1 cellular context compared by ENCODE assay signal in genomic region chr5:132001647-132002561, GRCh38.
TF ChIP-seq lines count a peak whose summit lies in the region.

No MANE protein-coding gene starts in this region.

TF ChIP-seq in HepG2, 621 proteins besides CTCF, POLR2A, EP300 and RAD21 (continues in another document):
- TF ChIP-seq ZNF207 (IDR thresholded peaks at IDR 0.05; ENCODE audit: borderline replicate concordance): no peak
- no peak for TF ChIP-seq ZNF777 (CRISPR knock-in tag; IDR thresholded peaks at IDR 0.05)
- TF ChIP-seq MZF1 (CRISPR knock-in tag; IDR thresholded peaks at IDR 0.05; ENCODE audit: borderline replicate concordance): no peak
- TF ChIP-seq ZNF512B (CRISPR knock-in tag; IDR thresholded peaks at IDR 0.05; ENCODE audit: borderline replicate concordance): peak; percentile 58; the same call in 1 of the 2 replicates
- TF ChIP-seq PRMT3 (CRISPR knock-in tag; IDR thresholded peaks at IDR 0.05; ENCODE audit: borderline replicate concordance, low read depth): no peak
- TF ChIP-seq PRDM10 (CRISPR knock-in tag; IDR thresholded peaks at IDR 0.05; ENCODE audit: low read depth): peak; percentile 45; the same call in 1 of the 2 replicates
- no peak for TF ChIP-seq PBX3 (CRISPR knock-in tag; IDR thresholded peaks at IDR 0.05; ENCODE audit: borderline replicate concordance)
- peak; percentile 94 for TF ChIP-seq SOX13 (IDR thresholded peaks at IDR 0.05)
- TF ChIP-seq SOX13 (CRISPR knock-in tag; conservative IDR thresholded peaks at IDR 0.05 in 1 of 2, IDR thresholded peaks at IDR 0.05 in 1 of 2): peak in 1 of 2 experiments; percentile 98; a peak in 2 of 4 replicates
- TF ChIP-seq BCL3 (CRISPR knock-in tag; IDR thresholded peaks at IDR 0.05): peak; percentile 78
- no peak for TF ChIP-seq TCF7L2 (IDR thresholded peaks at IDR 0.05; ENCODE audit: low read depth, low read length)
- TF ChIP-seq ZBTB46 (CRISPR knock-in tag; IDR thresholded peaks at IDR 0.05; ENCODE audit: borderline replicate concordance): peak; percentile 17; the same call in 1 of the 2 replicates
- no peak for TF ChIP-seq ZNF17 (CRISPR knock-in tag; IDR thresholded peaks at IDR 0.05)
- peak; percentile 58 for TF ChIP-seq ZFP91 (CRISPR knock-in tag; IDR thresholded peaks at IDR 0.05; ENCODE audit: borderline replicate concordance)
- no peak for TF ChIP-seq ZNF737 (CRISPR knock-in tag; IDR thresholded peaks at IDR 0.05; ENCODE audit: borderline replicate concordance)
- no peak for TF ChIP-seq RNF219 (CRISPR knock-in tag; IDR thresholded peaks at IDR 0.05)
- 0 out of 2 replicates have a peak, but pooled peaks have one; percentile 69 for TF ChIP-seq FOXO4 (CRISPR knock-in tag; conservative IDR thresholded peaks at IDR 0.05)
- TF ChIP-seq NFAT5 (CRISPR knock-in tag; IDR thresholded peaks at IDR 0.05): 0 out of 2 replicates have a peak, but pooled peaks have one; percentile 52
- no peak for TF ChIP-seq ZNF460 (CRISPR knock-in tag; IDR thresholded peaks at IDR 0.05; ENCODE audit: borderline replicate concordance)
- no peak for TF ChIP-seq ZNF329 (CRISPR knock-in tag; IDR thresholded peaks at IDR 0.05; ENCODE audit: low read depth)
- peak; percentile 74; the same call in 1 of the 2 replicates for TF ChIP-seq ZNF792 (CRISPR knock-in tag; IDR thresholded peaks at IDR 0.05)
- peak; percentile 98 for TF ChIP-seq ZNF296 (CRISPR knock-in tag; conservative IDR thresholded peaks at IDR 0.05)
- TF ChIP-seq USF2 (IDR thresholded peaks at IDR 0.05; ENCODE audit: low read depth, low read length): no peak
- peak; percentile 34; the same call in 1 of the 2 replicates for TF ChIP-seq USF2 (CRISPR knock-in tag; IDR thresholded peaks at IDR 0.05; ENCODE audit: borderline replicate concordance)
